In the genomic region with DNA sequence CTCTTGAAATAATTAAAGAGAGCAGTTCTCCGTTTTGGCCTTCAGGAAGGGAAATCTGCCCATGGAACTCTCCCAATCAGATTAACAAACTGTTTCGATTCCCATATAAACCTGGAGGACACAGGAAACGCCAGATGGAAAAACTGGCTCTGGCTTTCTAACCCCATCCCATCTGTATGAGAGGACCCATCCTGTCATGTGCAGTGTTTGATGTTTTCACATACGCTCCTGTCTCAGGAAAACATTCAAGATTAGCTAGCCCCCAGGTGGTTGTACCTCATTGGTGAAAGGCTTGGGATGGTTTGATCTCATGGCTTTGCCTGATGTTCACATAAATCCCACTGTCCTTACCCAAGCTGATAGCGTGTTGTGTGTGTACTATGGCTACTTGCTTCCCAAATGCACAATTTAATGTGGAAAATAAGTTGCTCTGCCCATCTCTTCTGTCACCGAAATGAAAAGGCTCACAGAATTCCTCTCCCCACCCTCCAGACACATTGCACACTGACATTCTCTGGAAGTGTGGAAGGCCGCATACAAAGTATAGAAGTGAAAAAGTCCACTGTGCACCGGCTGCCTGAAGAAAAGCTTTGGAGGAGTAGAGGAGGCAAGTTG, we compare ENCODE assay signal across 8 cellular contexts. TPM values are rescaled to one million over a fixed set of nuclear protein-coding genes. Genes with fewer than 3 reads are reported as not detected.
DNase-seq lines count a peak whose midpoint lies in the region; ATAC-seq, FAIRE-seq and TF ChIP-seq lines count a peak whose summit lies in the region.

No MANE protein-coding gene starts in this region.

- TF ChIP-seq EP300 in HepG2 (IDR thresholded peaks at IDR 0.05; ENCODE audit: low read depth in 2 of 2, low read length in 2 of 2) (no peak; a peak in 1 of 4 replicates), HepG2 (CRISPR knock-in tag; IDR thresholded peaks at IDR 0.05; ENCODE audit: borderline replicate concordance) (no peak)

- DNase-seq in HK-2 (ENCODE audit: unreplicated experiment) (peak; percentile 25), WERI-Rb-1 (peak; percentile 74), HepG2 (ENCODE audit: low spot score) (peak; percentile 36), HFFc6 (no peak), middle frontal gyrus (ENCODE audit: extremely low spot score, low spot score) (no peak), DMS114 treated with DMSO at 0.1 percent for 48 hours (lab: John Stamatoyannopoulos, UW; ENCODE audit: unreplicated experiment) (no peak)

- peaks cover 5% of the 10 kb centered on the region; the same call in 1 of the 2 replicates for H3K36me3 Mint-ChIP-seq in HFFc6 (ENCODE audit: low read depth)

- no TSS peak for BruUV-seq in HepG2 (replicated peaks; lab: Mats Ljungman, UMichigan)

- peaks cover 73% of the 10 kb centered on the region for H3K4me1 ChIP-seq in HepG2 (ENCODE audit: insufficient read depth, low read length)

- WGBS in HepG2 (ENCODE audit: low lambda C conversion rate): 92% methylated on average over 8 of the region's 8 CpGs

- H3K27ac ChIP-seq in C4-2B (peak overlapping the region; percentile 50), WERI-Rb-1 (peak overlapping the region; percentile 84), HepG2 (ENCODE audit: extremely low read length, insufficient read depth, low read length) (peak overlapping the region; percentile 88)

- H4K20me1 ChIP-seq in HepG2 (ENCODE audit: insufficient read depth, low read length): no peaks in the 10 kb centered on the region

- H3K9me3 Mint-ChIP-seq in HFFc6: no peaks in the 10 kb centered on the region

- POLR2A ChIA-PET in HepG2 (lab: Yijun Ruan, JAX): interaction anchor here (0.9 to 7.1 kb wide), 10 partner anchors 8 to 139 kb away, joined by 3 to 138 read pairs (median 13); partner anchors contain the start of genes ERN1 and TEX2

- H3K4me1 Mint-ChIP-seq in HFFc6 (ENCODE audit: low read depth): peaks cover 26% of the 10 kb centered on the region

- no peak overlapping the region for H3K4me3 ChIP-seq in WERI-Rb-1 (ENCODE audit: low read depth, low read length)
- no peak overlapping the region; a peak in 1 of 6 replicates for H3K4me3 ChIP-seq in HepG2 (replicated peaks in 1 of 3; ENCODE audit: insufficient read depth in 1 of 3, low read depth in 2 of 3, low read length in 3 of 3)

- peak overlapping the region; percentile 95; the same call in 1 of the 2 replicates for H3K4me2 ChIP-seq in HepG2 (ENCODE audit: low read depth, low read length)

- CTCF ChIA-PET in HepG2 (lab: Yijun Ruan, JAX; ENCODE audit: low intra/inter-chr PET ratio, low total read pairs): interaction anchor here (1.2 kb wide), 1 partner anchor 134 kb away, joined by 3 read pairs; no protein-coding TSS in a partner anchor

- H3K79me2 ChIP-seq in HepG2 (ENCODE audit: insufficient read depth, low read length): peaks cover 20% of the 10 kb centered on the region

- no peak for TF ChIP-seq RAD21 in HepG2 (CRISPR knock-in tag; IDR thresholded peaks at IDR 0.05)

- ATAC-seq in HepG2 (no peak), HG02973 (IDR thresholded peaks at IDR 0.05; ENCODE audit: unreplicated experiment) (no peak)

- H3K27me3 ChIP-seq in WERI-Rb-1 (ENCODE audit: insufficient read depth, low read depth, severe bottlenecking) (no peaks in the 10 kb centered on the region), HepG2 (ENCODE audit: control insufficient read depth in 1 of 2, insufficient read depth in 2 of 2, low read length in 2 of 2) (no peaks in the 10 kb centered on the region; a peak in 1 of 5 replicates)

- no peak overlapping the region for H2AFZ ChIP-seq in HepG2 (ENCODE audit: low read length)

- no peak overlapping the region for H3K4me3 Mint-ChIP-seq in HFFc6

- FAIRE-seq in HepG2 (lab: Jason Lieb, UNC): no peak

- in situ Hi-C loops in HepG2 (cut with HindIII; ENCODE audit: extremely low pct_ligation_motif_present, low pct_unique_long_range_greater_than_20kb): loop anchor here (5.0 kb wide), 2 partner anchors 34 to 114 kb away; partner anchors contain the start of gene TEX2

- H3K27ac Mint-ChIP-seq in HFFc6: no peak overlapping the region

- no peaks in the 10 kb centered on the region; the same call in 1 of the 2 replicates for H3K27me3 Mint-ChIP-seq in HFFc6 (ENCODE audit: insufficient read depth)

- intact Hi-C loops in HepG2 (cut with micrococcal nuclease; ENCODE audit: unreplicated experiment): loop anchor here (5.0 kb wide), 2 partner anchors 114 to 134 kb away; partner anchors contain the start of gene TEX2

- TF ChIP-seq CTCF in C4-2B (conservative IDR thresholded peaks at IDR 0.05) (no peak), WERI-Rb-1 (IDR thresholded peaks at IDR 0.05; ENCODE audit: low read depth, low read length) (no peak), HepG2 (CRISPR knock-in tag; IDR thresholded peaks at IDR 0.05) (no peak), HFFc6 (IDR thresholded peaks at IDR 0.05) (no peak)

- H3K9me3 ChIP-seq in WERI-Rb-1 (ENCODE audit: severe bottlenecking): no peaks in the 10 kb centered on the region
- no peaks in the 10 kb centered on the region for H3K9me3 ChIP-seq in HepG2 (ENCODE audit: low read length)

- H3K9ac ChIP-seq in HepG2 (ENCODE audit: insufficient read depth, low read depth, low read length): peak overlapping the region; percentile 97; the same call in 1 of the 2 replicates

- H3K36me3 ChIP-seq in WERI-Rb-1: peaks cover 67% of the 10 kb centered on the region
- peaks cover 3 to 13% of the 10 kb centered on the region in 2 experiments for H3K36me3 ChIP-seq in HepG2 (replicated peaks in 1 of 2; ENCODE audit: control insufficient read depth in 1 of 2, insufficient read depth in 2 of 2, low read length in 2 of 2)

- peak in 1 of 2 experiments; percentile 46 for TF ChIP-seq POLR2A in HepG2 (IDR thresholded peaks at IDR 0.05; ENCODE audit: insufficient read depth in 1 of 2, low read depth in 2 of 2, low read length in 2 of 2)

TF ChIP-seq in HepG2, 621 proteins besides CTCF, POLR2A, EP300 and RAD21 (continues in another document):
- TF ChIP-seq SSRP1 (CRISPR knock-in tag; IDR thresholded peaks at IDR 0.05) (peak; percentile 92; the same call in 1 of the 2 replicates), ZNF75D (CRISPR knock-in tag; IDR thresholded peaks at IDR 0.05; ENCODE audit: borderline replicate concordance) (no peak), ZBTB4 (CRISPR knock-in tag; IDR thresholded peaks at IDR 0.05; ENCODE audit: borderline replicate concordance) (peak; percentile 37; the same call in 1 of the 2 replicates), ZNF414 (CRISPR knock-in tag; IDR thresholded peaks at IDR 0.05) (peak; percentile 71; the same call in 1 of the 2 replicates), BRCA1 (CRISPR knock-in tag; IDR thresholded peaks at IDR 0.05) (no peak)

RNA-seq across cellular contexts. Expression of gene ERN1, which starts 18.2 kb away (rescaled TPM):
- total RNA-seq in HepG2 (2016; rRNA removed; fragmentation: Illumina TruSeq; extraction: Trizol): 4.1 and 6.0 TPM in 2 replicates
- 3.0 and 3.8 TPM in 2 replicates for total RNA-seq in HepG2 (2016; cell fraction: cytosol; rRNA removed; fragmentation: Illumina TruSeq; extraction: Trizol; ENCODE audit: low read depth)
- 3.2 and 7.0 TPM in 2 replicates for total RNA-seq in HepG2 (2016; cell fraction: insoluble cytoplasmic fraction; rRNA removed; fragmentation: Illumina TruSeq; extraction: Trizol)
- total RNA-seq in HepG2 (2016; cell fraction: membrane; rRNA removed; fragmentation: Illumina TruSeq; extraction: Trizol): 4.2 and 4.8 TPM in 2 replicates
- 10.8 and 12.6 TPM in 2 replicates for total RNA-seq in HepG2 (2016; cell fraction: nucleus; rRNA removed; fragmentation: Illumina TruSeq; extraction: Trizol)
- polyA plus RNA-seq in HepG2 (2011; rRNA removed): 12.7 and 15.7 TPM in 2 replicates
- polyA plus RNA-seq in HepG2 (2011; cell fraction: cytosol; rRNA removed): 9.1 and 10.3 TPM in 2 replicates
- 32.7 and 33.0 TPM in 2 replicates for polyA plus RNA-seq in HepG2 (2011; cell fraction: nucleus; rRNA removed)
- polyA plus RNA-seq in HepG2 (2012): 20.8 and 22.2 TPM in 2 replicates
- polyA plus RNA-seq in HepG2 (2016; cell fraction: cytosol; fragmentation: Illumina TruSeq; extraction: Trizol; ENCODE audit: low read depth): 2.9 and 3.1 TPM in 2 replicates
- polyA plus RNA-seq in HepG2 (2016; cell fraction: insoluble cytoplasmic fraction; fragmentation: Illumina TruSeq; extraction: Trizol; ENCODE audit: low read depth): 3.3 and 3.6 TPM in 2 replicates
- polyA plus RNA-seq in HepG2 (2016; cell fraction: membrane; fragmentation: Illumina TruSeq; extraction: Trizol; ENCODE audit: low read depth): 3.4 and 3.6 TPM in 2 replicates
- polyA plus RNA-seq in HepG2 (2016; cell fraction: nucleus; fragmentation: Illumina TruSeq; extraction: Trizol; ENCODE audit: insufficient read depth, low read depth): 11.5 and 12.4 TPM in 2 replicates
- 10.5 and 30.9 TPM in 2 replicates for polyA minus RNA-seq in HepG2 (2011; rRNA and poly(A)+ RNA removed; ENCODE audit: low replicate concordance)
- polyA minus RNA-seq in HepG2 (2011; cell fraction: cytosol; rRNA and poly(A)+ RNA removed): 13.3 and 18.1 TPM in 2 replicates
- 48.8 and 61.2 TPM in 2 replicates for polyA minus RNA-seq in HepG2 (2011; cell fraction: nucleus; rRNA and poly(A)+ RNA removed)
- 10 to 100 TPM in 2 of 6 experiments, 1 to 10 TPM in 4; 6.8 to 12.8 (median 7.9) TPM for total RNA-seq in HFFc6 (2021; fragmentation: NEBNext Ultra II Directional; extraction: Animal tissue kit (Norgen Biotek cat#: 25700))

Comparison
In these comparisons a context has a peak if more than half of its experiments do, and no peak if none do; other contexts are left out.
1. DNase-seq: peak in HK-2 (single experiment), WERI-Rb-1 (single experiment) and HepG2 (single experiment); none in HFFc6 (single experiment), middle frontal gyrus (single experiment) and DMS114 treated with DMSO at 0.1 percent for 48 hours (single experiment).
2. Peak in every context shown above with its lines, with median percentiles within 50 percentile points of each other: H3K27ac ChIP-seq.